In the genomic region with DNA sequence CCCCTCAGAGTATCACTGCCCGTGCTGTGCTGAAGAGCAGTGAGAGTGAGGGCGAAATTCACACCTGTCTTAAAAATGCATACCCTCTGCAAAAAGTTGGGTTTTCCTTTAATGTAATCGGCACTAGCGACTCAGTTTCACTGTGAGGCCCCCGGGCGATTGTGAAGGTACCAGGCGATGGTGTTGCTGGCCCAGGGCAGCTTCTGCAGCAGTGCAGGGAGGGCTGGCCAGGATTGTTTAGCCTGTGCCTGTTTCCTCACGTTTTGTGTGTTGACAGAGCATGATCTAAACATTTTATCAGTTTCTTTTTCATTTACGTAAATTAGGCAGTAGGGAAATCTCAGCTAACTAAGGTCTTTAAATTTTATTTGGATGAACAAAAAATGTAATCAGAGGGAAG, we compare ENCODE assay signal across 23 cellular contexts.
"Had no signal": no experiment of that assay in that cellular context is flagged by ENCODE, and none has a peak within 500 bp of the region (broad histone marks: within the 10 kb centered on the region; RNA-seq: fewer than 3 reads in every experiment).

No MANE protein-coding gene starts in this region.

- H2AFZ ChIP-seq: hepatocyte had no signal

- H3K4me2 ChIP-seq: hepatocyte had no signal

- H3K4me1 Mint-ChIP-seq: immature natural killer cell had no signal

- H3K4me3 Mint-ChIP-seq: central memory CD8-positive, alpha-beta T cell; effector memory CD8-positive, alpha-beta T cell; immature natural killer cell; mesothelial cell of epicardium had no signal

- H3K27ac Mint-ChIP-seq: effector memory CD8-positive, alpha-beta T cell; immature natural killer cell; mesothelial cell of epicardium had no signal

- H3K27me3 ChIP-seq: dorsolateral prefrontal cortex, esophagus muscularis mucosa, foreskin keratinocyte, gastroesophageal sphincter, heart left ventricle, hepatocyte, left lung had no signal

- H3K27me3 Mint-ChIP-seq: central memory CD8-positive, alpha-beta T cell; effector memory CD8-positive, alpha-beta T cell had no signal

- H3K4me3 ChIP-seq: coronary artery, dorsolateral prefrontal cortex, esophagus muscularis mucosa, gastroesophageal sphincter, heart left ventricle, hepatocyte, left lung, lower lobe of right lung, mucosa of descending colon had no signal

- H3K9me3 ChIP-seq: esophagus muscularis mucosa, gastroesophageal sphincter, heart left ventricle, left lung, lower lobe of right lung, mucosa of descending colon had no signal

- H3K9me3 Mint-ChIP-seq: central memory CD8-positive, alpha-beta T cell; effector memory CD8-positive, alpha-beta T cell; immature natural killer cell; mesothelial cell of epicardium had no signal

- H3K27ac ChIP-seq: coronary artery, dorsolateral prefrontal cortex, esophagus muscularis mucosa, foreskin keratinocyte, gastroesophageal sphincter, heart left ventricle, hepatocyte, left lung, lower lobe of right lung had no signal

- DNase-seq: cerebellar nuclear complex; dermis blood vessel endothelial cell; effector CD4-positive, alpha-beta T cell; effector memory CD8-positive, alpha-beta T cell; foreskin keratinocyte; immature natural killer cell; islet precursor cell; kidney; kidney glomerular epithelial cell; left colon; left lung; left ventricle myocardium superior; lower lobe of right lung; mesendoderm; mucosa of descending colon had no signal
